Comparison of ENCODE assay signal across 8 cellular contexts in genomic region chr16:3612510-3613466, GRCh38. TPM values are rescaled to one million over a fixed set of nuclear protein-coding genes. Genes with fewer than 3 reads are reported as not detected.
DNase-seq lines count a peak whose midpoint lies in the region; TF ChIP-seq lines count a peak whose summit lies in the region.

No MANE protein-coding gene starts in this region.

- TF ChIP-seq EP300 in sigmoid colon (IDR thresholded peaks at IDR 0.05): no peak

- H3K4me2 ChIP-seq in GM23248 (ENCODE audit: unreplicated experiment): peak overlapping the region; percentile 74
- peak overlapping the region; percentile 66 for H3K4me2 ChIP-seq in fibroblast of lung (ENCODE audit: extremely low read depth, insufficient read depth, low read length)

- POLR2A ChIA-PET in RWPE1 (lab: Yijun Ruan, JAX; ENCODE audit: low non-redundant PET): no interaction called here

- intact Hi-C loops in sigmoid colon (cut with DNase I): loop anchor here (5.0 to 10.0 kb wide), 3 partner anchors 88 to 305 kb away; partner anchors contain the start of genes CREBBP, TIGD7 and ZNF75A

- no peaks in the 10 kb centered on the region for H3F3A ChIP-seq in GM23248 (ENCODE audit: insufficient read depth)

- TF ChIP-seq CTCF in RWPE1 (conservative IDR thresholded peaks at IDR 0.05; ENCODE audit: low read depth) (no peak), fibroblast of lung (conservative IDR thresholded peaks at IDR 0.05 in 1 of 2, IDR thresholded peaks at IDR 0.05 in 1 of 2; ENCODE audit: low read depth in 1 of 2, low read length in 2 of 2) (no peak), sigmoid colon (IDR thresholded peaks at IDR 0.05) (no peak)

- H3K9ac ChIP-seq in GM23248 (peak overlapping the region; percentile 82), fibroblast of lung (ENCODE audit: insufficient read depth, low read length) (no peak overlapping the region)

- TF ChIP-seq POLR2A in sigmoid colon (IDR thresholded peaks at IDR 0.05): no peak

- no peaks in the 10 kb centered on the region for H3K9me3 ChIP-seq in GM23248 (ENCODE audit: low read depth)
- H3K9me3 ChIP-seq in fibroblast of lung (ENCODE audit: control insufficient read depth, insufficient read depth, low read depth, low read length): no peaks in the 10 kb centered on the region
- no peaks in the 10 kb centered on the region for H3K9me3 ChIP-seq in sigmoid colon

- H3K4me1 ChIP-seq in GM23248 (ENCODE audit: insufficient read depth) (0 out of 2 replicates have a peak, but pooled peaks cover 5% of the 10 kb centered on the region), fibroblast of lung (ENCODE audit: control insufficient read depth, extremely low read depth, insufficient read depth, low read length) (no peaks in the 10 kb centered on the region), sigmoid colon (peaks cover 0 to 24% (median 16%) of the 10 kb centered on the region in 4 donors)

- in situ Hi-C loops in GM23248 (cut with MboI): no loop called here

- no peaks in the 10 kb centered on the region for H4K20me1 ChIP-seq in GM23248 (ENCODE audit: insufficient read depth)
- H4K20me1 ChIP-seq in fibroblast of lung (ENCODE audit: control insufficient read depth, extremely low read depth, insufficient read depth, low read length): no peaks in the 10 kb centered on the region

- CTCF ChIA-PET in RWPE1 (lab: Yijun Ruan, JAX): interaction anchor here (0.6 kb wide), 1 partner anchor 18 kb away, joined by 4 read pairs; no protein-coding TSS in a partner anchor

- H2AFZ ChIP-seq in GM23248 (peak overlapping the region; percentile 95), fibroblast of lung (ENCODE audit: low read length) (no peak overlapping the region)

- H3K4me3 ChIP-seq in GM23248: peak overlapping the region; percentile 93
- H3K4me3 ChIP-seq in fibroblast of lung (replicated peaks in 1 of 4; ENCODE audit: control extremely low read depth in 1 of 4, insufficient read depth in 1 of 4, low read depth in 3 of 4, low read length in 4 of 4): peak overlapping the region; percentile 26 to 97 (median 82)
- peak overlapping the region; percentile 81 to 98 (median 90) for H3K4me3 ChIP-seq in sigmoid colon

- DNase-seq in GM23248: peak; percentile 26
- DNase-seq in RWPE1 (ENCODE audit: low spot score): no peak
- no peak for DNase-seq in fibroblast of lung (ENCODE audit: low read depth in 2 of 2)
- no peak for DNase-seq in sigmoid colon
- no peak for DNase-seq in DMS 273 treated with DMSO at 0.1 percent for 48 hours (lab: John Stamatoyannopoulos, UW)
- DNase-seq in HPDE6-E6E7 (ENCODE audit: extremely low spot score): no peak
- no peak for DNase-seq in putamen (ENCODE audit: low spot score)
- no peak for DNase-seq in HuH-7 (ENCODE audit: low spot score)

- WGBS in GM23248 (ENCODE audit: low coverage in 1 of 2, low lambda C conversion rate in 2 of 2, missing lambda C conversion rate in 2 of 2), 2 experiments: 58 to 65% methylated on average over 24 to 34 of the region's 34 CpGs
- WGBS in sigmoid colon, 2 donors: 75 to 82% methylated on average over 34 of the region's 34 CpGs

- H3K79me2 ChIP-seq in GM23248 (ENCODE audit: insufficient read depth) (peaks cover 60% of the 10 kb centered on the region), fibroblast of lung (ENCODE audit: control insufficient read depth, insufficient read depth, low read length) (peaks cover 34% of the 10 kb centered on the region)

- H3K36me3 ChIP-seq in GM23248 (ENCODE audit: low read depth): no peaks in the 10 kb centered on the region
- H3K36me3 ChIP-seq in fibroblast of lung (ENCODE audit: control insufficient read depth, insufficient read depth, low read length): no peaks in the 10 kb centered on the region
- no peaks in the 10 kb centered on the region for H3K36me3 ChIP-seq in sigmoid colon

- H3K27me3 ChIP-seq in GM23248 (replicated peaks; ENCODE audit: insufficient read depth) (no peaks in the 10 kb centered on the region), fibroblast of lung (ENCODE audit: control insufficient read depth, insufficient read depth, low read length) (no peaks in the 10 kb centered on the region), sigmoid colon (no peaks in the 10 kb centered on the region)

- H3K27ac ChIP-seq in GM23248 (no peak overlapping the region), RWPE1 (peak overlapping the region; percentile 79), fibroblast of lung (ENCODE audit: insufficient read depth, low read length) (no peak overlapping the region), sigmoid colon (no peak overlapping the region)

- H3K9me2 ChIP-seq in GM23248 (ENCODE audit: insufficient read depth): no peaks in the 10 kb centered on the region

RNA-seq across cellular contexts. Expression of gene SLX4, which starts 1.4 kb away (rescaled TPM):
- 2.3 and 6.2 TPM in 2 replicates for total RNA-seq in GM23248 (2014; rRNA removed; shearing (Covaris generic))
- polyA plus RNA-seq in GM23248 (2016; fragmentation: Nextera tagmentation; extraction: Ambion mirVana) (1.9 and 2.0 TPM in 2 replicates), fibroblast of lung (0.81 and 1.3 TPM in 2 replicates), sigmoid colon (1 to 10 TPM in 1 of 3 donors, under 1 TPM in 2; under 0.01 to 3.9 (median 0.69) TPM)
- total RNA-seq in fibroblast of lung (2.3 and 4.0 TPM in 2 replicates), sigmoid colon (1 to 10 TPM; 2.1 to 3.9 (median 2.6) TPM)
- polyA plus RNA-seq in fibroblast of lung (2012): 2.4 and 3.4 TPM in 2 replicates
- polyA minus RNA-seq in fibroblast of lung (ENCODE audit: low replicate concordance): 3.7 and 4.2 TPM in 2 replicates

RNA-seq across cellular contexts. Expression of gene NLRC3, which starts 35.6 kb away (rescaled TPM):
- not detected in 2 replicates for total RNA-seq in GM23248 (2014; rRNA removed; shearing (Covaris generic))
- polyA plus RNA-seq in GM23248 (2016; fragmentation: Nextera tagmentation; extraction: Ambion mirVana) (0.11 and 0.22 TPM in 2 replicates), fibroblast of lung (not detected in 2 replicates), sigmoid colon (1 to 10 TPM in 1 of 3 donors, under 1 TPM in 1, not detected in 1; under 0.01 to 7.0 TPM)
- total RNA-seq in fibroblast of lung (under 0.01 and 0.17 TPM in 2 replicates), sigmoid colon (under 1 TPM in 3 of 4 donors, not detected in 1; under 0.01 to 0.33 (median 0.27) TPM)
- polyA plus RNA-seq in fibroblast of lung (2012): 0.10 and 0.17 TPM in 2 replicates
- not detected in 2 replicates for polyA minus RNA-seq in fibroblast of lung (ENCODE audit: low replicate concordance)

RNA-seq across cellular contexts. Expression of gene DNASE1, which starts 41.7 kb away (rescaled TPM):
- 4.3 and 6.7 TPM in 2 replicates for total RNA-seq in GM23248 (2014; rRNA removed; shearing (Covaris generic))
- 3.4 and 4.2 TPM in 2 replicates for polyA plus RNA-seq in GM23248 (2016; fragmentation: Nextera tagmentation; extraction: Ambion mirVana)
- 18.5 and 29.1 TPM in 2 replicates for total RNA-seq in fibroblast of lung
- polyA plus RNA-seq in fibroblast of lung: 2.9 and 4.5 TPM in 2 replicates
- 5.4 and 5.8 TPM in 2 replicates for polyA plus RNA-seq in fibroblast of lung (2012)
- polyA minus RNA-seq in fibroblast of lung (ENCODE audit: low replicate concordance): 6.6 and 49.6 TPM in 2 replicates
- 10 to 100 TPM in 3 of 4 donors, 1 to 10 TPM in 1; 8.9 to 22.4 (median 11.9) TPM for total RNA-seq in sigmoid colon
- 10 to 100 TPM in 1 of 3 donors, 1 to 10 TPM in 2; 1.2 to 15.9 (median 4.4) TPM for polyA plus RNA-seq in sigmoid colon
